Comparison of ENCODE assay signal across 10 cellular contexts in genomic region chr4:85928775-85929585, GRCh38.
A peak's percentile ranks its signal among the peaks of the same experiment; 100 is the strongest.
DNase-seq lines count a peak whose midpoint lies in the region; ATAC-seq and TF ChIP-seq lines count a peak whose summit lies in the region.
"Had no signal": no experiment of that assay in that cellular context is flagged by ENCODE, and none has a peak within 500 bp of the region (broad histone marks: within the 10 kb centered on the region; RNA-seq: fewer than 3 reads in every experiment).

No MANE protein-coding gene starts in this region.

- H3K23ac ChIP-seq in H9 (ENCODE audit: insufficient read length, low read depth, low read length), result no peak overlapping the region

- H3K36me3 Mint-ChIP-seq in H9 (ENCODE audit: insufficient read depth in 1 of 3, low read depth in 3 of 3), result no peaks in the 10 kb centered on the region
- no peaks in the 10 kb centered on the region for H3K36me3 Mint-ChIP-seq in activated T-helper 2 cell treated with anti-CD3 and anti-CD28 coated beads, Interferon-gamma antibody, Interleukin-2, Interleukin-4, amounts not matched to agents 10 μg/mL and 5 μg/mL and 100 μg/mL, durations not matched to agents 14 hours and 24 hours and 36 hours (ENCODE audit: low read depth)

- H3K9me3 ChIP-seq in H9 (ENCODE audit: control insufficient read depth, low read depth, low read length), result no peaks in the 10 kb centered on the region

- no peak overlapping the region for H3K14ac ChIP-seq in H9 (ENCODE audit: insufficient read depth, low read length)

- H3T11ph ChIP-seq in H9 (ENCODE audit: low read length), result no peak overlapping the region

- peak; percentile 61 for ATAC-seq in GM21786 (IDR thresholded peaks at IDR 0.05; ENCODE audit: unreplicated experiment)
- no peak for ATAC-seq in stimulated activated naive CD8-positive, alpha-beta T cell treated with anti-CD3 and anti-CD28 coated beads, Interleukin-15, Interleukin-2, amounts not matched to agents 100 U/mL and 50 U/mL, for 24 hours

- no peak overlapping the region for H2BK15ac ChIP-seq in H9 (ENCODE audit: low read depth, low read length)

- POLR2A ChIA-PET in AG04449 (lab: Yijun Ruan, JAX), result no interaction called here

- H4K5ac ChIP-seq in H9 (ENCODE audit: insufficient read length, low read depth, low read length), result no peak overlapping the region

- no peaks in the 10 kb centered on the region for H3K27me3 ChIP-seq in H9 (ENCODE audit: insufficient read depth, low read length)

- H3K27ac Mint-ChIP-seq in H9, result no peak overlapping the region
- H3K27ac Mint-ChIP-seq in activated T-helper 2 cell treated with anti-CD3 and anti-CD28 coated beads, Interferon-gamma antibody, Interleukin-2, Interleukin-4, amounts not matched to agents 10 μg/mL and 5 μg/mL and 100 μg/mL, durations not matched to agents 14 hours and 24 hours and 36 hours, result no peak overlapping the region
- H3K27ac Mint-ChIP-seq: T-helper 2 cell treated with Interferon-gamma antibody and Interleukin-4, amounts not matched to agents 5 μg/mL and 100 μg/mL, for 36 hours had no signal

- no peak overlapping the region for H2BK5ac ChIP-seq in H9 (ENCODE audit: insufficient read length, low read length)

- H2BK20ac ChIP-seq in H9 (ENCODE audit: low read depth, low read length, poor library complexity, severe bottlenecking), result no peak overlapping the region

- peaks cover 40 to 48% of the 10 kb centered on the region in 2 experiments for H3K4me1 Mint-ChIP-seq in H9
- H3K4me1 Mint-ChIP-seq in activated T-helper 2 cell treated with anti-CD3 and anti-CD28 coated beads, Interferon-gamma antibody, Interleukin-2, Interleukin-4, amounts not matched to agents 10 μg/mL and 5 μg/mL and 100 μg/mL, durations not matched to agents 14 hours and 24 hours and 36 hours (ENCODE audit: low read depth), result peaks cover 2% of the 10 kb centered on the region

- H3K9ac ChIP-seq in H9 (ENCODE audit: extremely low read depth, insufficient read length, low read length), result no peak overlapping the region

- H3K79me2 ChIP-seq in H9 (ENCODE audit: insufficient read depth, low read length), result no peaks in the 10 kb centered on the region

- H2BK120ac ChIP-seq in H9 (ENCODE audit: low read depth, low read length, poor library complexity, severe bottlenecking), result no peak overlapping the region

- H3K4me2 ChIP-seq in H9 (ENCODE audit: insufficient read depth, insufficient read length, low read length), result no peak overlapping the region

- no peaks in the 10 kb centered on the region for H3K79me1 ChIP-seq in H9 (ENCODE audit: insufficient read depth, low read depth, low read length, poor library complexity, severe bottlenecking)

- H3K27me3 Mint-ChIP-seq in H9 (ENCODE audit: low read depth), result no peaks in the 10 kb centered on the region
- peaks cover 6% of the 10 kb centered on the region for H3K27me3 Mint-ChIP-seq in activated T-helper 2 cell treated with anti-CD3 and anti-CD28 coated beads, Interferon-gamma antibody, Interleukin-2, Interleukin-4, amounts not matched to agents 10 μg/mL and 5 μg/mL and 100 μg/mL, durations not matched to agents 14 hours and 24 hours and 36 hours (ENCODE audit: low read depth)

- H3K9me3 Mint-ChIP-seq in H9, result no peaks in the 10 kb centered on the region
- H3K9me3 Mint-ChIP-seq in activated T-helper 2 cell treated with anti-CD3 and anti-CD28 coated beads, Interferon-gamma antibody, Interleukin-2, Interleukin-4, amounts not matched to agents 10 μg/mL and 5 μg/mL and 100 μg/mL, durations not matched to agents 14 hours and 24 hours and 36 hours, result no peaks in the 10 kb centered on the region
- H3K9me3 Mint-ChIP-seq: T-helper 2 cell treated with Interferon-gamma antibody and Interleukin-4, amounts not matched to agents 5 μg/mL and 100 μg/mL, for 36 hours had no signal

- no peak overlapping the region for H3K56ac ChIP-seq in H9 (ENCODE audit: insufficient read length, low read depth, low read length)

- no CpG with 5 or more reads among the region's 5 CpGs for WGBS in H9 (ENCODE audit: extremely low coverage, insufficient read length, low lambda C conversion rate)

- DNase-seq in AG04449 (ENCODE audit: low read depth, low spot score), result peak; percentile 14
- DNase-seq in NOMO-1 treated with dmso at 0.1 percent for 144 hours (lab: John Stamatoyannopoulos, UW; ENCODE audit: unreplicated experiment), result peak; percentile 75
- DNase-seq in kidney tubule cell (ENCODE audit: low spot score), result peak; percentile 95
- DNase-seq in H9, result no peak
- no peak for DNase-seq in activated T-helper 2 cell treated with anti-CD3 and anti-CD28 coated beads, Interferon-gamma antibody, Interleukin-2, Interleukin-4, amounts not matched to agents 10 μg/mL and 5 μg/mL and 100 μg/mL, durations not matched to agents 14 hours and 24 hours and 36 hours (ENCODE audit: low spot score)
- DNase-seq in stimulated activated naive CD8-positive, alpha-beta T cell treated with anti-CD3 and anti-CD28 coated beads, Interleukin-15, Interleukin-2, amounts not matched to agents 100 U/mL and 50 U/mL, for 24 hours, result no peak
- no peak for DNase-seq in activated CD8-positive, alpha-beta memory T cell treated with anti-CD3 and anti-CD28 coated beads for 24 hours

- no peak overlapping the region for H2BK12ac ChIP-seq in H9 (ENCODE audit: insufficient read length, low read depth, low read length)

- no peaks in the 10 kb centered on the region for H4K20me1 ChIP-seq in H9 (ENCODE audit: control insufficient read depth, insufficient read depth, insufficient read length)

- H3K27ac ChIP-seq in H9 (ENCODE audit: insufficient read length, low read depth, low read length), result no peak overlapping the region
- H3K27ac ChIP-seq: HL-60 had no signal

- H3K4me3 ChIP-seq in AG04449 (ENCODE audit: low read depth, low read length), result no peak overlapping the region

- H3K23me2 ChIP-seq in H9 (ENCODE audit: insufficient read length, low read depth, low read length, poor library complexity, severe bottlenecking), result no peaks in the 10 kb centered on the region

- peaks cover 10% of the 10 kb centered on the region; the same call in 1 of the 2 replicates for H3K4me1 ChIP-seq in H9 (ENCODE audit: insufficient read depth, low read length)

- H4K8ac ChIP-seq in H9 (replicated peaks; ENCODE audit: insufficient read length, low read depth, low read length), result no peak overlapping the region

- intact Hi-C loops in activated T-helper 2 cell treated with anti-CD3 and anti-CD28 coated beads, Interferon-gamma antibody, Interleukin-2, Interleukin-4, amounts not matched to agents 10 μg/mL and 5 μg/mL and 100 μg/mL, durations not matched to agents 14 hours and 24 hours and 36 hours (cut with micrococcal nuclease), result no loop called here

- H2AFZ ChIP-seq in H9 (ENCODE audit: low read length), result no peak overlapping the region

- H2AK5ac ChIP-seq in H9 (ENCODE audit: insufficient read length, low read length), result no peak overlapping the region

- TF ChIP-seq CTCF in AG04449 (IDR thresholded peaks at IDR 0.05; ENCODE audit: insufficient read depth, low read length, missing control alignments), result no peak
- TF ChIP-seq CTCF in H9 (conservative IDR thresholded peaks at IDR 0.05), result no peak

- no peak overlapping the region for H4K91ac ChIP-seq in H9 (ENCODE audit: insufficient read length, low read depth, low read length)

- no peak overlapping the region for H3K18ac ChIP-seq in H9 (ENCODE audit: insufficient read length, low read depth, low read length)

- no peak overlapping the region for H3K4ac ChIP-seq in H9 (ENCODE audit: low read depth, low read length)

- no peak overlapping the region for H3K4me3 Mint-ChIP-seq in H9
- no peak overlapping the region for H3K4me3 Mint-ChIP-seq in activated T-helper 2 cell treated with anti-CD3 and anti-CD28 coated beads, Interferon-gamma antibody, Interleukin-2, Interleukin-4, amounts not matched to agents 10 μg/mL and 5 μg/mL and 100 μg/mL, durations not matched to agents 14 hours and 24 hours and 36 hours (ENCODE audit: low read depth)
- H3K4me3 Mint-ChIP-seq: T-helper 2 cell treated with Interferon-gamma antibody and Interleukin-4, amounts not matched to agents 5 μg/mL and 100 μg/mL, for 36 hours had no signal

- CTCF ChIA-PET in AG04449 (lab: Yijun Ruan, JAX), result interaction anchor here (0.8 kb wide), 1 partner anchor 393 kb away, joined by 3 read pairs; no protein-coding TSS in a partner anchor

Comparison
In these comparisons a context has a peak if more than half of its experiments do, and no peak if none do; other contexts are left out.
1. DNase-seq: peak in AG04449 (single experiment), NOMO-1 treated with dmso at 0.1 percent for 144 hours (single experiment) and kidney tubule cell (single experiment); none in H9 (single experiment), activated T-helper 2 cell treated with anti-CD3 and anti-CD28 coated beads, Interferon-gamma antibody, Interleukin-2, Interleukin-4, amounts not matched to agents 10 μg/mL and 5 μg/mL and 100 μg/mL, durations not matched to agents 14 hours and 24 hours and 36 hours (single experiment), stimulated activated naive CD8-positive, alpha-beta T cell treated with anti-CD3 and anti-CD28 coated beads, Interleukin-15, Interleukin-2, amounts not matched to agents 100 U/mL and 50 U/mL, for 24 hours (single experiment) and activated CD8-positive, alpha-beta memory T cell treated with anti-CD3 and anti-CD28 coated beads for 24 hours (single experiment).